ENCODE assay signal across 11 cellular contexts in genomic region chr11:72069200-72069599, GRCh38. TPM values are rescaled to one million over a fixed set of nuclear protein-coding genes. Genes with fewer than 3 reads are reported as not detected.
DNase-seq lines count a peak whose midpoint lies in the region; FAIRE-seq and TF ChIP-seq lines count a peak whose summit lies in the region.
"Had no signal": no experiment of that assay in that cellular context is flagged by ENCODE, and none has a peak within 500 bp of the region (broad histone marks: within the 10 kb centered on the region; RNA-seq: fewer than 3 reads in every experiment).

No MANE protein-coding gene starts in this region.

- DNase-seq in GM12865 (ENCODE audit: low read depth): peak; percentile 36
- peak; percentile 13 for DNase-seq in glomerular visceral epithelial cell (ENCODE audit: extremely low spot score)
- DNase-seq in sigmoid colon: no peak
- no peak for DNase-seq in cerebellar nuclear complex (lab: John Stamatoyannopoulos, UW)
- no peak for DNase-seq in NCI-H524 treated with DMSO at 0.1 percent for 48 hours (lab: John Stamatoyannopoulos, UW)
- DNase-seq in SKM-1 (lab: John Stamatoyannopoulos, UW; ENCODE audit: unreplicated experiment): no peak
- no peak for DNase-seq in HTR-8/SVneo (ENCODE audit: insufficient read length, low spot score)
- DNase-seq: activated CD8-positive, alpha-beta memory T cell treated with anti-CD3 and anti-CD28 coated beads for 24 hours; Kasumi-1 had no signal

- peaks cover 0 to 63% (median 52%) of the 10 kb centered on the region in 4 donors for H3K4me1 ChIP-seq in sigmoid colon

- TF ChIP-seq POLR2A in sigmoid colon (IDR thresholded peaks at IDR 0.05): no peak

- no peak for TF ChIP-seq EP300 in sigmoid colon (IDR thresholded peaks at IDR 0.05)

- H3K27me3 ChIP-seq in sigmoid colon: no peaks in the 10 kb centered on the region

- H3K4me3 ChIP-seq in GM12865 (ENCODE audit: low read depth, low read length): peak overlapping the region; percentile 46
- peak overlapping the region in 1 of 4 donors; percentile 19 for H3K4me3 ChIP-seq in sigmoid colon

- TF ChIP-seq CTCF in GM12865 (IDR thresholded peaks at IDR 0.05; ENCODE audit: insufficient read depth, low read depth, low read length, missing control alignments) (no peak), VCaP (conservative IDR thresholded peaks at IDR 0.05) (no peak), sigmoid colon (IDR thresholded peaks at IDR 0.05) (no peak)

- no peaks in the 10 kb centered on the region for H3K36me3 ChIP-seq in sigmoid colon

- intact Hi-C loops in sigmoid colon (cut with DNase I): no loop called here

- no peaks in the 10 kb centered on the region for H3K9me3 ChIP-seq in sigmoid colon

- H3K27ac ChIP-seq in VCaP: peak overlapping the region; percentile 78
- peak overlapping the region; percentile 78 to 83 (median 80) for H3K27ac ChIP-seq in sigmoid colon

- no peak for FAIRE-seq in HTR-8/SVneo (lab: Jason Lieb, UNC)

RNA-seq across cellular contexts. Expression of gene NUMA1, which starts 11.1 kb away (rescaled TPM):
- total RNA-seq in sigmoid colon: 100 to 1,000 TPM; 249 to 343 (median 265) TPM
- polyA plus RNA-seq in sigmoid colon: 100 to 1,000 TPM in 2 of 3 donors, 10 to 100 TPM in 1; 99.1 to 176 (median 109) TPM

RNA-seq across cellular contexts. Expression of gene LRRC51, which starts 11.4 kb away (rescaled TPM):
- total RNA-seq in sigmoid colon: 10 to 100 TPM in 1 of 4 donors, 1 to 10 TPM in 3; 3.2 to 14.8 (median 6.4) TPM
- 10 to 100 TPM in 2 of 3 donors, 1 to 10 TPM in 1; 4.6 to 12.3 (median 10.8) TPM for polyA plus RNA-seq in sigmoid colon

RNA-seq across cellular contexts. Expression of gene LAMTOR1, which starts 33.9 kb away (rescaled TPM):
- 100 to 1,000 TPM in 3 of 4 donors, 10 to 100 TPM in 1; 87.2 to 123 (median 120) TPM for total RNA-seq in sigmoid colon
- 100 to 1,000 TPM; 132 to 256 (median 228) TPM for polyA plus RNA-seq in sigmoid colon

RNA-seq across cellular contexts. Expression of gene TOMT, which starts 36.5 kb away (rescaled TPM):
- total RNA-seq in sigmoid colon: not detected
- not detected for polyA plus RNA-seq in sigmoid colon
- total RNA-seq: mononuclear cell had no signal

RNA-seq across cellular contexts. Expression of gene ANAPC15, which starts 43.3 kb away (rescaled TPM):
- total RNA-seq in sigmoid colon: 10 to 100 TPM; 48.5 to 77.1 (median 57.8) TPM
- 10 to 100 TPM; 84.5 to 93.1 (median 89.0) TPM for polyA plus RNA-seq in sigmoid colon

Comparison
In these comparisons a context has a peak if more than half of its experiments do, and no peak if none do; other contexts are left out.
1. DNase-seq: peak in GM12865 (single experiment) and glomerular visceral epithelial cell (single experiment); none in sigmoid colon (single experiment), cerebellar nuclear complex (0 of 2), NCI-H524 treated with DMSO at 0.1 percent for 48 hours (single experiment), SKM-1 (single experiment) and HTR-8/SVneo (single experiment).